In the genomic region with DNA sequence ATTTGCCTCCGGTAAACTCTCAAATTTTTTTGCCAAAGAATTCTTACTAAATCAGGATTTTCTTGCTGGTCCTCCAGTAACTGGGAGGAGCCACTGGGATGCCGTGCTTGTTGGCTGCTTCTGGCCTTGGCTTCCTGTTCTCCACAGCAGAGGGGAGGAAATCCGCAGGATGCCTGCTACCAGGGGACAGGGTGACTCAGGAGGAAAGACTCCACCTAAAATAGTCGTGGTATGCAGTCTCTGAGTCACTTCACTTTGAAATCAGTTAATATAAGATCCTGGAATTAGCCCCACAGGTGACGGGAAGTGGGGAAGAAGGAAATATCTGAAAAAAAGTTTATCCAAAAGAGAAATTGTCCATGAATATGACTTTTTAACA, we compare ENCODE assay signal across 9 cellular contexts. TPM values are rescaled to one million over a fixed set of nuclear protein-coding genes. Genes with fewer than 3 reads are reported as not detected.
A peak's percentile ranks its signal among the peaks of the same experiment; 100 is the strongest.
DNase-seq lines count a peak whose midpoint lies in the region; ATAC-seq and TF ChIP-seq lines count a peak whose summit lies in the region.
"Had no signal": no experiment of that assay in that cellular context is flagged by ENCODE, and none has a peak within 500 bp of the region (broad histone marks: within the 10 kb centered on the region; RNA-seq: fewer than 3 reads in every experiment).

No MANE protein-coding gene starts in this region.

- POLR2A ChIA-PET in AG04449 (lab: Yijun Ruan, JAX) = no interaction called here

- WGBS in HUES64 = 40% methylated on average over 5 of the region's 5 CpGs
- 6 to 7% (median 7%) methylated on average over 5 of the region's 5 CpGs for WGBS in adrenal gland, 4 donors
- WGBS in spleen, 5 donors = 8 to 16% (median 11%) methylated on average over 5 of the region's 5 CpGs

- ATAC-seq in GM19395 (IDR thresholded peaks at IDR 0.05; ENCODE audit: unreplicated experiment) = no peak

- H3K4me3 ChIP-seq in AG04449 (ENCODE audit: low read depth, low read length) = no peak overlapping the region
- no peak overlapping the region for H3K4me3 ChIP-seq in HUES64 (ENCODE audit: low read length)
- no peak overlapping the region for H3K4me3 ChIP-seq in adrenal gland
- no peak overlapping the region for H3K4me3 ChIP-seq in spleen

- H3K27me3 ChIP-seq in HUES64 (ENCODE audit: insufficient read depth, low read length) = no peaks in the 10 kb centered on the region
- H3K27me3 ChIP-seq in adrenal gland = no peaks in the 10 kb centered on the region
- peaks cover 0 to 6% (median 0%) of the 10 kb centered on the region in 7 donors for H3K27me3 ChIP-seq in spleen (replicated peaks in 1 of 7)

- H3K36me3 Mint-ChIP-seq in activated naive CD8-positive, alpha-beta T cell treated with anti-CD3 and anti-CD28 coated beads for 36 hours = no peaks in the 10 kb centered on the region
- H3K36me3 Mint-ChIP-seq: activated naive CD4-positive, alpha-beta T cell treated with anti-CD3 and anti-CD28 coated beads, Interleukin-2, amount 50 U/mL, for 24 hours had no signal

- H3K27ac ChIP-seq in HUES64 (ENCODE audit: low read depth, low read length) = peak overlapping the region; percentile 63
- peak overlapping the region in 3 of 5 donors; percentile 51 to 86 (median 70) for H3K27ac ChIP-seq in adrenal gland
- peak overlapping the region; percentile 1 to 86 (median 79) for H3K27ac ChIP-seq in spleen

- H3K27me3 Mint-ChIP-seq in activated naive CD8-positive, alpha-beta T cell treated with anti-CD3 and anti-CD28 coated beads for 36 hours = peaks cover 13% of the 10 kb centered on the region

- CTCF ChIA-PET in AG04449 (lab: Yijun Ruan, JAX) = interaction anchor here (0.9 to 1.8 kb wide), 5 partner anchors 11 to 385 kb away, joined by 3 to 10 read pairs (median 5); no protein-coding TSS in a partner anchor

- no peaks in the 10 kb centered on the region for H3K4me1 Mint-ChIP-seq in activated naive CD8-positive, alpha-beta T cell treated with anti-CD3 and anti-CD28 coated beads for 36 hours
- H3K4me1 Mint-ChIP-seq: activated naive CD4-positive, alpha-beta T cell treated with anti-CD3 and anti-CD28 coated beads, Interleukin-2, amount 50 U/mL, for 24 hours had no signal

- TF ChIP-seq CTCF in AG04449 (IDR thresholded peaks at IDR 0.05; ENCODE audit: insufficient read depth, low read length, missing control alignments) (no peak), adrenal gland (IDR thresholded peaks at IDR 0.05) (no peak), spleen (IDR thresholded peaks at IDR 0.05 in 8 of 11, conservative IDR thresholded peaks at IDR 0.05 in 3 of 11) (no peak)

- no peaks in the 10 kb centered on the region for H3K9me3 ChIP-seq in HUES64 (ENCODE audit: insufficient read depth, low read depth, low read length)
- no peaks in the 10 kb centered on the region for H3K9me3 ChIP-seq in adrenal gland (replicated peaks in 1 of 3)
- no peaks in the 10 kb centered on the region for H3K9me3 ChIP-seq in spleen

- H3K4me3 Mint-ChIP-seq in activated naive CD8-positive, alpha-beta T cell treated with anti-CD3 and anti-CD28 coated beads for 36 hours = no peak overlapping the region
- H3K4me3 Mint-ChIP-seq: activated naive CD4-positive, alpha-beta T cell treated with anti-CD3 and anti-CD28 coated beads, Interleukin-2, amount 50 U/mL, for 24 hours had no signal

- no peak overlapping the region for H3K27ac Mint-ChIP-seq in activated naive CD8-positive, alpha-beta T cell treated with anti-CD3 and anti-CD28 coated beads for 36 hours
- H3K27ac Mint-ChIP-seq: activated naive CD4-positive, alpha-beta T cell treated with anti-CD3 and anti-CD28 coated beads, Interleukin-2, amount 50 U/mL, for 24 hours had no signal

- H3K36me3 ChIP-seq in HUES64 (ENCODE audit: insufficient read depth, low read length) (no peaks in the 10 kb centered on the region), adrenal gland (replicated peaks in 1 of 2) (no peaks in the 10 kb centered on the region), spleen (no peaks in the 10 kb centered on the region)

- TF ChIP-seq POLR2A in adrenal gland (IDR thresholded peaks at IDR 0.05) (no peak), spleen (IDR thresholded peaks at IDR 0.05) (no peak)

- H3K9me3 Mint-ChIP-seq in activated naive CD8-positive, alpha-beta T cell treated with anti-CD3 and anti-CD28 coated beads for 36 hours = no peaks in the 10 kb centered on the region
- H3K9me3 Mint-ChIP-seq: activated naive CD4-positive, alpha-beta T cell treated with anti-CD3 and anti-CD28 coated beads, Interleukin-2, amount 50 U/mL, for 24 hours had no signal

- intact Hi-C loops in adrenal gland (cut with DNase I) (no loop called here), spleen (cut with DNase I; ENCODE audit: low total_unique reads) (no loop called here)

- DNase-seq in AG04449 (ENCODE audit: low read depth, low spot score) (peak; percentile 76), adrenal gland (peak; percentile 58 to 94 (median 88)), iPS DF 19.7 (ENCODE audit: low read depth, low spot score) (peak; percentile 83), spleen (peak; percentile 83), NCI-H1694 treated with DMSO at 0.1 percent for 48 hours (lab: John Stamatoyannopoulos, UW) (no peak)
- no peak for DNase-seq in activated naive CD8-positive, alpha-beta T cell treated with anti-CD3 and anti-CD28 coated beads for 36 hours

- peaks cover 27% of the 10 kb centered on the region for H3K4me1 ChIP-seq in HUES64 (ENCODE audit: insufficient read depth, low read length)
- H3K4me1 ChIP-seq in adrenal gland (replicated peaks in 1 of 2) = peaks cover 3 to 17% of the 10 kb centered on the region in 2 donors
- peaks cover 0 to 18% (median 3%) of the 10 kb centered on the region in 6 donors for H3K4me1 ChIP-seq in spleen

- peak overlapping the region; percentile 23; the same call in 1 of the 2 replicates for H3K9ac ChIP-seq in HUES64 (ENCODE audit: low read depth, low read length)

RNA-seq across cellular contexts. Expression of gene TM4SF18, which starts 6.5 kb away (rescaled TPM):
- polyA plus RNA-seq in HUES64 (2013, experiment 1 of 2) = 3.4 TPM
- polyA plus RNA-seq in HUES64 (2013, experiment 2 of 2) = 3.4 TPM
- 10 to 100 TPM in 7 of 8 donors, 1 to 10 TPM in 1; 8.3 to 24.9 (median 13.7) TPM for total RNA-seq in adrenal gland
- 10 to 100 TPM in 1 of 3 donors, 1 to 10 TPM in 2; 2.4 to 14.7 (median 4.3) TPM for polyA plus RNA-seq in adrenal gland
- 10 to 100 TPM; 14.9 to 97.4 (median 59.7) TPM for total RNA-seq in spleen
- polyA plus RNA-seq in spleen = 10 to 100 TPM in 1 of 3 donors, 1 to 10 TPM in 2; 6.6 to 23.1 (median 6.9) TPM
- not detected for total RNA-seq in activated naive CD8-positive, alpha-beta T cell treated with anti-CD3 and anti-CD28 coated beads for 36 hours

RNA-seq across cellular contexts. Expression of gene TM4SF1, which starts 37.5 kb away (rescaled TPM):
- 0.95 TPM for polyA plus RNA-seq in HUES64 (2013, experiment 1 of 2)
- 0.63 TPM for polyA plus RNA-seq in HUES64 (2013, experiment 2 of 2)
- 100 to 1,000 TPM in 1 of 8 donors, 10 to 100 TPM in 7; 49.6 to 164 (median 63.2) TPM for total RNA-seq in adrenal gland
- 10 to 100 TPM; 31.5 to 87.5 (median 83.5) TPM for polyA plus RNA-seq in adrenal gland
- 100 to 1,000 TPM in 6 of 7 donors, 10 to 100 TPM in 1; 65.6 to 260 (median 182) TPM for total RNA-seq in spleen
- 10 to 100 TPM; 31.0 to 75.3 (median 56.8) TPM for polyA plus RNA-seq in spleen
- not detected for total RNA-seq in activated naive CD8-positive, alpha-beta T cell treated with anti-CD3 and anti-CD28 coated beads for 36 hours

Comparison
In these comparisons a context has a peak if more than half of its experiments do, and no peak if none do; other contexts are left out.
1. DNase-seq: peak in AG04449 (single experiment), adrenal gland (7 of 7), iPS DF 19.7 (single experiment) and spleen (single experiment); none in NCI-H1694 treated with DMSO at 0.1 percent for 48 hours (single experiment) and activated naive CD8-positive, alpha-beta T cell treated with anti-CD3 and anti-CD28 coated beads for 36 hours (single experiment).
2. RNA of gene TM4SF18, which starts 6.5 kb away (total RNA-seq): 14.9 to 97.4 TPM in spleen and 8.3 to 24.9 TPM in adrenal gland; not detected in activated naive CD8-positive, alpha-beta T cell treated with anti-CD3 and anti-CD28 coated beads for 36 hours; every median in the first group is over 4 times any median in the second.
3. RNA of gene TM4SF1, which starts 37.5 kb away (total RNA-seq): 65.6 to 260 TPM in spleen and 49.6 to 164 TPM in adrenal gland; not detected in activated naive CD8-positive, alpha-beta T cell treated with anti-CD3 and anti-CD28 coated beads for 36 hours; every median in the first group is over 10 times any median in the second.
4. Peak in every context shown above with its lines, with median percentiles within 50 percentile points of each other: H3K27ac ChIP-seq.